1 cellular context compared by ENCODE assay signal in the genomic region with DNA sequence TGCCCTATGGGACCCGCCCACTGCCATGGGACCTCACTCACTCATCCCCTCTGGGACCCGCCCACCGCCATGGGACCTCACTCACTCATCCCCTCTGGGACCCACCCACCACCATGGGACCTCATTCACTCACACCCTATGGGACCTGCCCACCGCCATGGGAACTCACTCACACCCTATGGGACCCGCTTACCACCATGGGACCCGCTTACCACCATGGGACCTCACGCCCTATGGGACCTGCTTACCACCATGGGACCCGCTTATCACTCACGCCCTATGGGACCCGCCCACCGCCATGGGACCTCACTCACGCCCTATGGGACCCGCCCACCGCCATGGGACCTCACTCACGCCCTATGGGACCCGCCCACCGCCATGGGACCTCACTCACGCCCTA.
TF ChIP-seq lines count a peak whose summit lies in the region.

No MANE protein-coding gene starts in this region.

TF ChIP-seq in GM12878, 131 proteins besides CTCF, POLR2A, EP300 and RAD21:
- TF ChIP-seq, protein P1, sequence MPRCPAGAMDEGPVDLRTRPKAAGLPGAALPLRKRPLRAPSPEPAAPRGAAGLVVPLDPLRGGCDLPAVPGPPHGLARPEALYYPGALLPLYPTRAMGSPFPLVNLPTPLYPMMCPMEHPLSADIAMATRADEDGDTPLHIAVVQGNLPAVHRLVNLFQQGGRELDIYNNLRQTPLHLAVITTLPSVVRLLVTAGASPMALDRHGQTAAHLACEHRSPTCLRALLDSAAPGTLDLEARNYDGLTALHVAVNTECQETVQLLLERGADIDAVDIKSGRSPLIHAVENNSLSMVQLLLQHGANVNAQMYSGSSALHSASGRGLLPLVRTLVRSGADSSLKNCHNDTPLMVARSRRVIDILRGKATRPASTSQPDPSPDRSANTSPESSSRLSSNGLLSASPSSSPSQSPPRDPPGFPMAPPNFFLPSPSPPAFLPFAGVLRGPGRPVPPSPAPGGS (IDR thresholded peaks at IDR 0.05; ENCODE audit: borderline replicate concordance, insufficient read depth, low read depth, low read length, poor library complexity, severe bottlenecking), result peak; percentile 0
TF ChIP-seq in GM12878: peak in this region for 1; not testable (repeated sequence) for 130.
